8 cellular contexts compared by ENCODE assay signal in genomic region chr18:42114310-42114943, GRCh38.
DNase-seq lines count a peak whose midpoint lies in the region; TF ChIP-seq lines count a peak whose summit lies in the region.

No MANE protein-coding gene starts in this region.

- TF ChIP-seq EP300 in ovary (IDR thresholded peaks at IDR 0.05): no peak

- peak; percentile 30 for DNase-seq in MG63
- DNase-seq in RPMI8226: peak; percentile 75
- DNase-seq in activated naive CD4-positive, alpha-beta T cell (lab: John Stamatoyannopoulos, UW): peak in 3 of 4 experiments; percentile 0 to 26 (median 0)
- DNase-seq in germinal center (ENCODE audit: low spot score): peak; percentile 24
- peak; percentile 53 to 73 (median 56) for DNase-seq in ovary
- no peak for DNase-seq in cortex of kidney (lab: John Stamatoyannopoulos, UW)

- no peak for TF ChIP-seq POLR2A in ovary (IDR thresholded peaks at IDR 0.05)

- intact Hi-C loops in ovary (cut with DNase I): loop anchor here in 1 of 4 donors (10.0 kb wide), 1 partner anchor 1470 kb away; no protein-coding TSS in a partner anchor

- H3K27me3 ChIP-seq in MG63: no peaks in the 10 kb centered on the region
- no peaks in the 10 kb centered on the region for H3K27me3 ChIP-seq in ovary

- WGBS in ovary, 3 donors: 7 to 9% (median 7%) methylated on average over 7 of the region's 7 CpGs

- H3K36me3 ChIP-seq in HEK293 (ENCODE audit: control insufficient read depth in 2 of 2, insufficient read depth in 1 of 2, low read length in 2 of 2) (no peaks in the 10 kb centered on the region), MG63 (no peaks in the 10 kb centered on the region), ovary (no peaks in the 10 kb centered on the region)

- H3K9me3 ChIP-seq in HEK293 (ENCODE audit: control insufficient read depth, insufficient read depth, low read depth, low read length) (no peaks in the 10 kb centered on the region), MG63 (no peaks in the 10 kb centered on the region), ovary (no peaks in the 10 kb centered on the region)

- CTCF ChIA-PET in HEK293 (lab: Yijun Ruan, JAX): interaction anchor here (0.5 to 4.4 kb wide), 83 partner anchors 9 to 1616 kb away, joined by 3 to 37 read pairs (median 4); partner anchors contain the start of gene SYT4

- H3K4me3 ChIP-seq in HEK293 (ENCODE audit: low read depth, low read length) (no peak overlapping the region), MG63 (no peak overlapping the region), ovary (no peak overlapping the region)

- H3K27ac ChIP-seq in HEK293 (ENCODE audit: extremely low read depth, low read depth, low read length) (no peak overlapping the region), ovary (peak overlapping the region in 1 of 2 donors; percentile 41)

- POLR2A ChIA-PET in HEK293 (lab: Yijun Ruan, JAX): no interaction called here

- TF ChIP-seq CTCF in GM12872 (IDR thresholded peaks at IDR 0.05; ENCODE audit: insufficient read depth, low read depth, low read length): peak; percentile 79
- TF ChIP-seq CTCF in HEK293 (tag by site-specific recombination; IDR thresholded peaks at IDR 0.05): peak; percentile 74
- peak; percentile 79 to 82 (median 82) for TF ChIP-seq CTCF in ovary (IDR thresholded peaks at IDR 0.05)

- H3K4me1 ChIP-seq in HEK293 (ENCODE audit: control insufficient read depth, insufficient read depth, low read length) (no peaks in the 10 kb centered on the region), ovary (ENCODE audit: insufficient read depth) (no peaks in the 10 kb centered on the region)

TF ChIP-seq in HEK293, 187 proteins besides CTCF, POLR2A, EP300 and RAD21:
- TF ChIP-seq ZNF335 (tag by site-specific recombination; conservative IDR thresholded peaks at IDR 0.05): 0 out of 2 replicates have a peak, but pooled peaks have one; percentile 4
- no peak for TF ChIP-seq ZBTB10 (tag by site-specific recombination; IDR thresholded peaks at IDR 0.05)
- TF ChIP-seq ZNF654 (tag by site-specific recombination; IDR thresholded peaks at IDR 0.05; ENCODE audit: low read depth): peak; percentile 88
